Comparison of ENCODE assay signal across 10 cellular contexts in the genomic region with DNA sequence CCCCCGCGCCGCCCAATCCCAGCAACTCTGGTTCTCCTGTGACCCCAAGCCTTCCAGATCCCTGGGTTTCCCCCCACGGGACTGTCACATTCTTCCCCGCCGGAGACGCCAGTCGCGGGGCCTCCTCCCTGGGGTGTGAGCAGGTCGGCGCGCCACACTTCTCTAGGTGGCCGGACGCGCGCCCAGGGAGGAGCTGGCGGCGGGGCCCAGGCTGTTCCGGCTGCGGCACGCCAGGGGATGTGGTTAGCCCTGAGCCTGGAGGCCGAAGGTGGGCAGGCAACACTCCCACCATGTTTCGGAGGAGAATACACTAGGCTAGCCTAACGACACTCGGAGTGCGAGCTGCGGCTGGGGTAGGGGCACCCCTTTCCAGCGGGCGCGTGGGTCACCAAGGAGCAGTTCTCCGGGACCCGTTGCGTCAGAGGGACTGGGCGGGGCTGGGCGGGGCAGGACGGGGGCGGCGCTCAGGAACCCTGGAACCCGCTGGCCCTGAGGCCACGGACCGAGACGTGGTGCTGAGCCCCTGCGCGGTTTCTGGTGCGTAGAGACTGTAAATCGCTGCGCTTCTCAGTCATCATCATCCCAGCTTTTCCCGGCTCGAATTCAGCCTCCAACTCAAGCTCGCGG. TPM values are rescaled to one million over a fixed set of nuclear protein-coding genes. Genes with fewer than 3 reads are reported as not detected.
DNase-seq lines count a peak whose midpoint lies in the region; ATAC-seq and TF ChIP-seq lines count a peak whose summit lies in the region.
"Had no signal": no experiment of that assay in that cellular context is flagged by ENCODE, and none has a peak within 500 bp of the region (broad histone marks: within the 10 kb centered on the region; RNA-seq: fewer than 3 reads in every experiment).

SLC27A6 (plus strand) TSS at position 478 of the 627 bp plus-strand sequence. CDS start 650 bp downstream, outside the sequence.

- H3K4me1 Mint-ChIP-seq in activated T-cell treated with anti-CD3 and anti-CD28 coated beads, Interleukin-2, amount 50 U/mL, for 24 hours (ENCODE audit: low read depth) = peaks cover 2% of the 10 kb centered on the region

- H3K27me3 ChIP-seq in iPS-18a (ENCODE audit: control insufficient read depth, insufficient read depth, low read length) (peaks cover 32% of the 10 kb centered on the region), thymus (ENCODE audit: control insufficient read depth, insufficient read depth) (peaks cover 2% of the 10 kb centered on the region)

- H3K36me3 Mint-ChIP-seq in activated T-cell treated with anti-CD3 and anti-CD28 coated beads, Interleukin-2, amount 50 U/mL, for 24 hours (ENCODE audit: low read depth) = no peaks in the 10 kb centered on the region

- WGBS in thymus = 5% methylated on average over 51 of the region's 51 CpGs

- H3K4me3 Mint-ChIP-seq in activated T-cell treated with anti-CD3 and anti-CD28 coated beads, Interleukin-2, amount 50 U/mL, for 24 hours = no peak within 1 kb of the TSS

- TF ChIP-seq CTCF in astrocyte of the cerebellum (IDR thresholded peaks at IDR 0.05; ENCODE audit: low read depth, low read length, missing control alignments) = no peak

- DNase-seq in NCI-H2081 (lab: John Stamatoyannopoulos, UW) (peak; percentile 8 to 41), NCI-H2081 treated with DMSO at 0.1 percent for 48 hours (lab: John Stamatoyannopoulos, UW) (no peak), astrocyte of the cerebellum (ENCODE audit: low read depth) (no peak), left lobe of liver (ENCODE audit: low spot score) (no peak), middle frontal gyrus (ENCODE audit: extremely low spot score, low spot score) (no peak)
- DNase-seq in activated T-cell treated with anti-CD3 and anti-CD28 coated beads, Interleukin-2, amount 50 U/mL, for 24 hours = no peak
- DNase-seq: activated CD4-positive, alpha-beta T cell treated with anti-CD3 and anti-CD28 coated beads for 4 hours had no signal

- H3K27me3 Mint-ChIP-seq in activated T-cell treated with anti-CD3 and anti-CD28 coated beads, Interleukin-2, amount 50 U/mL, for 24 hours = peaks cover 34% of the 10 kb centered on the region

- no peaks in the 10 kb centered on the region for H3K9me3 ChIP-seq in iPS-18a (ENCODE audit: control insufficient read depth, low read depth, low read length)
- H3K9me3 ChIP-seq in thymus (ENCODE audit: control insufficient read depth) = no peaks in the 10 kb centered on the region

- H3K27ac ChIP-seq in iPS-18a (ENCODE audit: low read length) = no peak within 1 kb of the TSS
- H3K27ac ChIP-seq in thymus (ENCODE audit: low read depth) = no peak within 1 kb of the TSS

- no peak for ATAC-seq in left lobe of liver

- H3K9me3 Mint-ChIP-seq in activated T-cell treated with anti-CD3 and anti-CD28 coated beads, Interleukin-2, amount 50 U/mL, for 24 hours = peaks cover 9% of the 10 kb centered on the region

- H3K9ac ChIP-seq in iPS-18a (ENCODE audit: low read length) = peak within 1 kb of the TSS; percentile 39

- in situ Hi-C loops in astrocyte of the cerebellum (cut with HindIII; ENCODE audit: low sequenced_read_pairs) = no loop called here

- H3K36me3 ChIP-seq in iPS-18a (ENCODE audit: control insufficient read depth, low read depth, low read length) (no peaks in the 10 kb centered on the region), thymus (ENCODE audit: control insufficient read depth, insufficient read depth) (no peaks in the 10 kb centered on the region)

- no peaks in the 10 kb centered on the region for H3K4me1 ChIP-seq in iPS-18a (ENCODE audit: control insufficient read depth, low read depth, low read length)
- no peaks in the 10 kb centered on the region for H3K4me1 ChIP-seq in thymus (ENCODE audit: control insufficient read depth, insufficient read depth, low read length)

- H3K4me3 ChIP-seq in astrocyte of the cerebellum (ENCODE audit: low read depth, low read length) (peak within 1 kb of the TSS; percentile 55), iPS-18a (ENCODE audit: low read length) (peak within 1 kb of the TSS; percentile 78), thymus (ENCODE audit: low read length) (peak within 1 kb of the TSS; percentile 12)

- no peak within 1 kb of the TSS for H3K27ac Mint-ChIP-seq in activated T-cell treated with anti-CD3 and anti-CD28 coated beads, Interleukin-2, amount 50 U/mL, for 24 hours

RNA-seq across cellular contexts. Expression of gene SLC27A6, which starts in this region (rescaled TPM):
- 16.3 TPM for polyA plus RNA-seq in thymus
- total RNA-seq in left lobe of liver = 0.10 TPM
- total RNA-seq: lung microvascular endothelial cell had no signal

Comparison
In these comparisons a context has a peak if more than half of its experiments do, and no peak if none do; other contexts are left out.
1. DNase-seq: peak in NCI-H2081 (2 of 2); none in NCI-H2081 treated with DMSO at 0.1 percent for 48 hours (single experiment), astrocyte of the cerebellum (single experiment), left lobe of liver (single experiment), activated T-cell treated with anti-CD3 and anti-CD28 coated beads, Interleukin-2, amount 50 U/mL, for 24 hours (single experiment) and middle frontal gyrus (single experiment).
2. H3K4me3 ChIP-seq: peak in every context shown above with its lines; median percentile 78 in iPS-18a; 55 in astrocyte of the cerebellum; 12 in thymus.